ENCODE assay signal across 29 cellular contexts in the genomic region with DNA sequence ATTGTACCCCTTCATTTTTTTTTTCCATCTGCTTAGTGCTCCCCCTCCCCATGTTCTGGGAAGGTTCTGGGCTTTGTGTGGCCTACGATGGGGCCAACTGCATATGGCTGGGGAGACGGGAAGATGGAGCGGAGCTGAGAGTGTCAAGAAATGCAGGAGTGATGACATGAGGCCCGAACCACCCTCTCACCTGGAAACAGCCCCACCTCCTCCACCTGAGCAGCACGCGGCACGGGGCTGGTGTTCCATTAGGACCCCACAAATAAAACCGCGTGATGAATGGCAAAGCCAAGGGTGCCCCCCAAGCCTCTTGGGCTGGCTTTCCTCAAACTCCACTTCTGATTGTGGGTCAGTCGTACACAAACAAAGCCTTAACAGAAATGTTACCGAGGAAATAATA.
"Had no signal": no experiment of that assay in that cellular context is flagged by ENCODE, and none has a peak within 500 bp of the region (broad histone marks: within the 10 kb centered on the region; RNA-seq: fewer than 3 reads in every experiment).

No MANE protein-coding gene starts in this region.

- ATAC-seq: left colon; left lung; lower lobe of right lung; mucosa of descending colon; naive thymus-derived CD4-positive, alpha-beta T cell; natural killer cell treated with Interleukin-12 subunit alpha and Interleukin-12 subunit beta and Interleukin-15 and Interleukin-18, amount 100 ng/mL, for 72 hours; pancreas; right cardiac atrium; sciatic nerve; stimulated activated effector memory CD8-positive, alpha-beta T cell treated with anti-CD3 and anti-CD28 coated beads, Interleukin-12 subunit alpha, Interleukin-12 subunit beta, amount 100 ng/mL, for 72 hours had no signal

- H3K36me3 Mint-ChIP-seq: immature natural killer cell; naive thymus-derived CD4-positive, alpha-beta T cell; natural killer cell treated with Interleukin-12 subunit alpha and Interleukin-12 subunit beta and Interleukin-15 and Interleukin-18, amount 100 ng/mL, for 72 hours had no signal

- H3K9me3 Mint-ChIP-seq: immature natural killer cell; naive thymus-derived CD4-positive, alpha-beta T cell; natural killer cell treated with Interleukin-12 subunit alpha and Interleukin-12 subunit beta and Interleukin-15 and Interleukin-18, amount 100 ng/mL, for 72 hours; stimulated activated effector memory CD8-positive, alpha-beta T cell treated with anti-CD3 and anti-CD28 coated beads, Interleukin-12 subunit alpha, Interleukin-12 subunit beta, amount 100 ng/mL, for 72 hours; stimulated activated naive CD8-positive, alpha-beta T cell treated with anti-CD3 and anti-CD28 coated beads, Interleukin-15, Interleukin-2, amounts not matched to agents 100 ng/mL and 50 ng/mL, for 24 hours had no signal

- H3K9me3 ChIP-seq: left lung, lower lobe of right lung, mucosa of descending colon, pancreas, prostate gland, spleen, suprapubic skin, thoracic aorta, tibial artery, uterus had no signal

- H3K27me3 ChIP-seq: left lung, pancreas, spleen, suprapubic skin, tibial artery, uterus had no signal

- DNase-seq: hypothalamus; immature natural killer cell; kidney; left colon; lower lobe of right lung; mammary epithelial cell; mesenchymal stem cell; midbrain; mucosa of descending colon; naive thymus-derived CD4-positive, alpha-beta T cell; nucleus accumbens; pancreas; retina; right cardiac atrium; small intestine; spleen; stimulated activated CD4-positive, alpha-beta T cell treated with anti-CD3 and anti-CD28 coated beads, Interleukin-4, amount 100 ng/mL, for 24 hours; stimulated activated naive CD4-positive, alpha-beta T cell; tibial artery; trophoblast cell; uterus had no signal

- H3K4me3 ChIP-seq: left lung, lower lobe of right lung, mucosa of descending colon, pancreas, prostate gland, spleen, suprapubic skin, thoracic aorta, tibial artery, uterus had no signal

- H3K4me3 Mint-ChIP-seq: immature natural killer cell; naive thymus-derived CD4-positive, alpha-beta T cell; natural killer cell treated with Interleukin-12 subunit alpha and Interleukin-12 subunit beta and Interleukin-15 and Interleukin-18, amount 100 ng/mL, for 72 hours; stimulated activated effector memory CD8-positive, alpha-beta T cell treated with anti-CD3 and anti-CD28 coated beads, Interleukin-12 subunit alpha, Interleukin-12 subunit beta, amount 100 ng/mL, for 72 hours; stimulated activated naive CD8-positive, alpha-beta T cell treated with anti-CD3 and anti-CD28 coated beads, Interleukin-15, Interleukin-2, amounts not matched to agents 100 ng/mL and 50 ng/mL, for 24 hours had no signal

- H3K36me3 ChIP-seq: left lung, lower lobe of right lung, pancreas, prostate gland, spleen, suprapubic skin, thoracic aorta, tibial artery, uterus had no signal

- H3K27ac Mint-ChIP-seq: immature natural killer cell; naive thymus-derived CD4-positive, alpha-beta T cell; natural killer cell treated with Interleukin-12 subunit alpha and Interleukin-12 subunit beta and Interleukin-15 and Interleukin-18, amount 100 ng/mL, for 72 hours; stimulated activated effector memory CD8-positive, alpha-beta T cell treated with anti-CD3 and anti-CD28 coated beads, Interleukin-12 subunit alpha, Interleukin-12 subunit beta, amount 100 ng/mL, for 72 hours; stimulated activated naive CD8-positive, alpha-beta T cell treated with anti-CD3 and anti-CD28 coated beads, Interleukin-15, Interleukin-2, amounts not matched to agents 100 ng/mL and 50 ng/mL, for 24 hours had no signal

- H3K27ac ChIP-seq: left lung, lower lobe of right lung, pancreas, prostate gland, spleen, suprapubic skin, thoracic aorta, tibial artery, uterus had no signal

- H3K4me1 ChIP-seq: lower lobe of right lung, pancreas, prostate gland, suprapubic skin, tibial artery, uterus had no signal
